In the genomic region with DNA sequence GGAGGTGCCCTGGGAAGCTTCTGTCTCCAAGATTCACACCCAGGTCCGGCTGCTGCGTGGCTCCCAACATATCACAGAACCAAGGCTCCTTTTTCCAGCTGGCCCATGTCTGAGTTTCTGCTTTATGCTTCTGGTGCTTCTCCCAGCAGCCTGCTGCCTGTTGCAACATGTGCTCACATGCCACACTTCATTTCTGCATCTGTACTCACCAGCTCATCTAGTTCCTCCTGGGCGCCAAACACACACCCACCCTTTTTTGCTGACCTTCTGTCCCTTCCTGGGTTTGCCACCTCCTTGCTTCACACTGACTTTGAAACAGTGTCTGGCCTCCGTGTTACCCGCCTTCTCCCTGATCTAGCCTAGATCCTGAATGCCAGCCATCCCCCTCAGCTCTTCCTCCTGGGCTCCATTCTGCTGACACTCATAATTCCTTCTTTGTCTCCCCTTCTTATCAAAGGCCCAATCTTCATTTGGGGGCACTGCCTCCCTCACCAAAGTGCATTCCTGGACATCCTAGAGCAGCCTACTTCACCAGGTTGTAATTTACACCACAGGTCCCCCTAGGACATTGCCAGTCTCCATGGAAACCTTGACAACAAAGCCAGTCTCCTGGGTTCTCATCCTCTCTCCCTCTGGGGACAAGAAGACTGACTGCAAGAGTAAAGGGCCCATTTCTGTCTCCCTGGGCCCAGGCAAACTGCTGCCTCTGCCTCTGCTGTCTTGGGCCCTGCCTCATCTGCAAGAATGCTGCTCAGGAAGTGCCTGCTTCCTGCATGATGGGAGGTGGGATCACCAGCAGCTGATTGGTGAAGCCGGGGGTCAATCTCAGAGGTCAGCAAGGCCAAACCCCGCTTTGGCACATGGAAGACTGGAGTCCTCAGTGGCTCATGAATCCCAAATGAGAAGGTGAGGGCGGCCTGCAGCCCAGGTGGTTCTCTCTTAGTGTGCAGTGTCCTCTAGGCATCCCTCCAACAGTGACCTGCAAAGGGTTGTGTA, we compare ENCODE assay signal across 16 cellular contexts. TPM values are rescaled to one million over a fixed set of nuclear protein-coding genes. Genes with fewer than 3 reads are reported as not detected.
DNase-seq lines count a peak whose midpoint lies in the region; ATAC-seq, FAIRE-seq and TF ChIP-seq lines count a peak whose summit lies in the region.
"Had no signal": no experiment of that assay in that cellular context is flagged by ENCODE, and none has a peak within 500 bp of the region (broad histone marks: within the 10 kb centered on the region; RNA-seq: fewer than 3 reads in every experiment).

No MANE protein-coding gene starts in this region.

- DNase-seq in SIG-M5 treated with dmso at 0.1 percent for 504 hours (lab: John Stamatoyannopoulos, UW; ENCODE audit: unreplicated experiment) (peak; percentile 79), SIG-M5 (lab: John Stamatoyannopoulos, UW) (no peak), bronchial epithelial cell (ENCODE audit: low read depth) (peak; percentile 96), left lobe of liver (ENCODE audit: low spot score) (no peak), heart right ventricle (no peak), GM12891 (ENCODE audit: insufficient read length, low spot score) (no peak)
- DNase-seq in activated naive CD4-positive, alpha-beta T cell treated with anti-CD3 and anti-CD28 coated beads, Interleukin-2, amount 50 U/mL, for 16 hours: no peak
- DNase-seq: activated CD4-positive, CD25-positive, alpha-beta regulatory T cell; activated T-cell treated with anti-CD3 and anti-CD28 coated beads, Interleukin-2, amount 50 U/mL, for 24 hours; DMS153; NCI-H524 treated with DMSO at 0.1 percent for 48 hours; right cardiac atrium had no signal

- H3K4me3 ChIP-seq in bronchial epithelial cell (ENCODE audit: low read depth, low read length): no peak overlapping the region
- H3K4me3 ChIP-seq in heart right ventricle: no peak overlapping the region
- H3K4me3 ChIP-seq: A549, thoracic aorta had no signal

- intact Hi-C loops in heart right ventricle (cut with DNase I): no loop called here

- TF ChIP-seq CTCF in bronchial epithelial cell (IDR thresholded peaks at IDR 0.05; ENCODE audit: insufficient read depth, low read length, severe bottlenecking) (no peak), heart right ventricle (IDR thresholded peaks at IDR 0.05) (no peak)

- H3K9me3 ChIP-seq in heart right ventricle: peaks cover 0 to 28% (median 0%) of the 10 kb centered on the region in 11 donors
- H3K9me3 ChIP-seq: thoracic aorta had no signal

- H3K27me3 ChIP-seq in bronchial epithelial cell (ENCODE audit: control insufficient read depth, insufficient read depth, low read length) (no peaks in the 10 kb centered on the region), heart right ventricle (no peaks in the 10 kb centered on the region)

- no peaks in the 10 kb centered on the region for H3K4me1 ChIP-seq in heart right ventricle
- H3K4me1 ChIP-seq: A549 had no signal

- peak; percentile 48 for ATAC-seq in left lobe of liver
- no peak for ATAC-seq in heart right ventricle
- no peak for ATAC-seq in GM18505 (IDR thresholded peaks at IDR 0.05; ENCODE audit: unreplicated experiment)
- ATAC-seq: A549, right cardiac atrium had no signal

- no peaks in the 10 kb centered on the region for H3K36me3 ChIP-seq in bronchial epithelial cell (ENCODE audit: control insufficient read depth, insufficient read depth, low read length)
- H3K36me3 ChIP-seq in heart right ventricle: no peaks in the 10 kb centered on the region
- H3K36me3 ChIP-seq: thoracic aorta had no signal

- FAIRE-seq in bronchial epithelial cell (lab: Jason Lieb, UNC) (peak; percentile 99), GM12891 (lab: Jason Lieb, UNC) (no peak)
- FAIRE-seq: A549 had no signal

- TF ChIP-seq POLR2A in GM12891 (IDR thresholded peaks at IDR 0.05; ENCODE audit: low read depth, low read length) (no peak), GM18505 (IDR thresholded peaks at IDR 0.05; ENCODE audit: borderline replicate concordance, extremely low read depth, insufficient read depth, insufficient read length) (no peak)

- no peak overlapping the region for H3K27ac ChIP-seq in heart right ventricle
- H3K27ac ChIP-seq: A549, thoracic aorta had no signal

- 85% methylated on average over 8 of the region's 8 CpGs for WGBS in heart right ventricle, 2 donors

TF ChIP-seq in GM12891, 5 proteins besides CTCF, POLR2A, EP300 and RAD21:
- TF ChIP-seq TAF1 (IDR thresholded peaks at IDR 0.05; ENCODE audit: low read depth, low read length) (no peak), SPI1 (IDR thresholded peaks at IDR 0.05; ENCODE audit: low read depth, low read length) (no peak)
TF ChIP-seq in GM12891: peak in this region for 0.

RNA-seq across cellular contexts. Expression of gene PROM2, which starts 13.9 kb away (rescaled TPM):
- 10.8 and 41.6 TPM in 2 replicates for total RNA-seq in bronchial epithelial cell
- total RNA-seq in left lobe of liver: 1.1 TPM
- 1 to 10 TPM in 4 of 10 donors, under 1 TPM in 6; 0.32 to 2.5 (median 0.94) TPM for total RNA-seq in heart right ventricle
- polyA plus RNA-seq in heart right ventricle: 1 to 10 TPM in 1 of 2 donors, under 1 TPM in 1; 0.72 to 3.4 TPM
- not detected for polyA plus RNA-seq in GM12891 (2012; ENCODE audit: low read depth, missing spikeins)
- total RNA-seq: SK-MEL-5 had no signal

RNA-seq across cellular contexts. Expression of gene KCNIP3, which starts 36.8 kb away (rescaled TPM):
- total RNA-seq in bronchial epithelial cell (under 0.01 and 0.51 TPM in 2 replicates), left lobe of liver (1.6 TPM), heart right ventricle (1 to 10 TPM; 2.1 to 8.0 (median 3.9) TPM)
- polyA plus RNA-seq in heart right ventricle: 1 to 10 TPM; 3.6 to 6.8 TPM
- not detected for polyA plus RNA-seq in GM12891 (2012; ENCODE audit: low read depth, missing spikeins)

RNA-seq across cellular contexts. Expression of gene ZNF892, which starts 53.0 kb away (rescaled TPM):
- 5.8 and 5.9 TPM in 2 replicates for total RNA-seq in bronchial epithelial cell
- total RNA-seq in left lobe of liver: 1.3 TPM
- 1 to 10 TPM; 1.9 to 4.4 (median 3.0) TPM for total RNA-seq in heart right ventricle
- polyA plus RNA-seq in heart right ventricle: 1 to 10 TPM in 1 of 2 donors, under 1 TPM in 1; 0.26 to 1.3 TPM
- polyA plus RNA-seq in GM12891 (2012; ENCODE audit: low read depth, missing spikeins): 0.24 TPM

Comparison
In these comparisons a context has a peak if more than half of its experiments do, and no peak if none do; other contexts are left out.
1. DNase-seq: peak in SIG-M5 treated with dmso at 0.1 percent for 504 hours (single experiment) and bronchial epithelial cell (single experiment); none in SIG-M5 (single experiment), left lobe of liver (single experiment), activated naive CD4-positive, alpha-beta T cell treated with anti-CD3 and anti-CD28 coated beads, Interleukin-2, amount 50 U/mL, for 16 hours (single experiment), heart right ventricle (0 of 2) and GM12891 (single experiment).